Comparison of ENCODE assay signal across 8 cellular contexts in the genomic region with DNA sequence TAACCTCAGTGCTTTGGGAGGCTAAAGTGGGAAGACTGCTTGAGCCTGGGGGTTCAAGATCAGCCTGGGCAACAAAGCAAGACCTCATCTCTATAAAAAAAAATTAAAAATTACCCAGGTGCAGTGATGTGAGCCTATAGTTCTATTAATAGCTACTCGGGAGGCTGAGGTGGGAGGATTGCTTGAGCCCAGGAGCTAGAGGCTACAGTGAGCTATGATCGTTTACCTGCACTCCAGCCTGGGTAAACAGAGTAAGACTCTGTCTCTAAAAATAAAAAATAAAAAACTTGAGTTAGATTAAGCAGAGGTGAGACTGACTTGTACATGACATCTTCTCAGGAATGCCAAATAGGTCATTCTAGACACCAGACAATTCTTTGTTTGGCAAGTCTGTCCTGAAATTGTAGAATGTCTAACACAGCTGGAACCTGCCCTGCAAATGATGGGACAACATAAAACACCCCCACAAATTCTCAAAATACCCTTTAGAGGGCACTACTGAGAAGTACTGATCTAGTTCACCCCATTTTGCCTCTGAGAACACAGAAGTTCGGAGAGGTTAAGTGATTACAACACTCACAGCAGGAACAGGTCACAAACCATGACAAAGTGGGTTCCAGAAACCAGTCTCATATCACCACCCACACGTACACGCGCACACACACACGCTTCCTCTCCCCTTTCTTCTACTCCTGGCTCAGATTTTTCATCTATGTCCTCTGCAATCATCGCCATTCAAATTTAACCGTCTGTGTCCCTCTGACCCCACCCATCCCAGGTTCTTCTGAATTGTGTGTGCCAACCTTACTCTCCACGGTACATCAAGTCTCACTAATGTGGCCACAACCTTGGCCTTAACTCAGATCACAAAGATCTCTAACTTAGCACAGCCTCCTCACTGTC. TPM values are rescaled to one million over a fixed set of nuclear protein-coding genes. Genes with fewer than 3 reads are reported as not detected.
DNase-seq lines count a peak whose midpoint lies in the region; ATAC-seq and TF ChIP-seq lines count a peak whose summit lies in the region.

No MANE protein-coding gene starts in this region.

- H3K4me1 Mint-ChIP-seq in stimulated activated memory B cell treated with anti-CD40 and anti-IgM and Interleukin-4, amounts not matched to agents 10 μg/mL and 1 μg/mL and 100 μg/mL, for 72 hours: peaks cover 49% of the 10 kb centered on the region

- H3K9me3 ChIP-seq in Peyer's patch (no peaks in the 10 kb centered on the region), right lobe of liver (no peaks in the 10 kb centered on the region)

- H3K4me1 ChIP-seq in Peyer's patch: peaks cover 0 to 9% (median 4%) of the 10 kb centered on the region in 4 donors
- H3K4me1 ChIP-seq in right lobe of liver: peaks cover 0 to 6% (median 0%) of the 10 kb centered on the region in 4 donors

- H3K4me3 ChIP-seq in Peyer's patch: no peak overlapping the region
- H3K4me3 ChIP-seq in right lobe of liver: no peak overlapping the region

- intact Hi-C loops in right lobe of liver (cut with DNase I): no loop called here

- H3K36me3 Mint-ChIP-seq in activated naive CD4-positive, alpha-beta T cell treated with anti-CD3 and anti-CD28 coated beads, Interleukin-2, amount 50 U/mL, for 72 hours: peaks cover 0 to 6% of the 10 kb centered on the region in 2 donors
- no peaks in the 10 kb centered on the region for H3K36me3 Mint-ChIP-seq in stimulated activated memory B cell treated with anti-CD40 and anti-IgM and Interleukin-4, amounts not matched to agents 10 μg/mL and 1 μg/mL and 100 μg/mL, for 72 hours

- DNase-seq in Peyer's patch (peak in 2 of 3 donors; percentile 56 to 79), right lobe of liver (no peak), UCSD-AML1 (lab: John Stamatoyannopoulos, UW; ENCODE audit: unreplicated experiment) (no peak), NCI-H2171 (lab: John Stamatoyannopoulos, UW) (no peak)
- DNase-seq in activated naive CD4-positive, alpha-beta T cell treated with anti-CD3 and anti-CD28 coated beads, Interleukin-2, amount 50 U/mL, for 72 hours (ENCODE audit: low spot score in 2 of 2): peak; percentile 59 to 63

- peak in 5 of 6 experiments; percentile 43 to 64 (median 53) for TF ChIP-seq CTCF in Peyer's patch (IDR thresholded peaks at IDR 0.05)
- TF ChIP-seq CTCF in right lobe of liver (IDR thresholded peaks at IDR 0.05): peak in 3 of 4 donors; percentile 11 to 35 (median 32)

- no peaks in the 10 kb centered on the region for H3K9me3 Mint-ChIP-seq in activated naive CD4-positive, alpha-beta T cell treated with anti-CD3 and anti-CD28 coated beads, Interleukin-2, amount 50 U/mL, for 72 hours
- no peaks in the 10 kb centered on the region for H3K9me3 Mint-ChIP-seq in stimulated activated memory B cell treated with anti-CD40 and anti-IgM and Interleukin-4, amounts not matched to agents 10 μg/mL and 1 μg/mL and 100 μg/mL, for 72 hours

- WGBS in right lobe of liver (ENCODE audit: insufficient coverage, low coverage, low lambda C conversion rate, missing lambda C conversion rate): 69% methylated on average over 9 of the region's 10 CpGs

- ATAC-seq in GM18520 (IDR thresholded peaks at IDR 0.05; ENCODE audit: unreplicated experiment): peak; percentile 84
- ATAC-seq in HG02885 (IDR thresholded peaks at IDR 0.05; ENCODE audit: poor library complexity, unreplicated experiment): peak; percentile 84
- peak; percentile 93 to 94 for ATAC-seq in activated naive CD4-positive, alpha-beta T cell treated with anti-CD3 and anti-CD28 coated beads, Interleukin-2, amount 50 U/mL, for 72 hours
- peak; percentile 72 to 91 (median 74) for ATAC-seq in right lobe of liver
- peak; percentile 94 for ATAC-seq in stimulated activated memory B cell treated with anti-CD40 and anti-IgM and Interleukin-4, amounts not matched to agents 10 μg/mL and 1 μg/mL and 100 μg/mL, for 72 hours

- H3K36me3 ChIP-seq in Peyer's patch: no peaks in the 10 kb centered on the region
- H3K36me3 ChIP-seq in right lobe of liver: no peaks in the 10 kb centered on the region

- H3K27ac Mint-ChIP-seq in activated naive CD4-positive, alpha-beta T cell treated with anti-CD3 and anti-CD28 coated beads, Interleukin-2, amount 50 U/mL, for 72 hours: peak overlapping the region; percentile 86 to 93
- peak overlapping the region; percentile 90 for H3K27ac Mint-ChIP-seq in stimulated activated memory B cell treated with anti-CD40 and anti-IgM and Interleukin-4, amounts not matched to agents 10 μg/mL and 1 μg/mL and 100 μg/mL, for 72 hours

- TF ChIP-seq POLR2A in Peyer's patch (IDR thresholded peaks at IDR 0.05) (peak in 1 of 2 donors; percentile 20), right lobe of liver (IDR thresholded peaks at IDR 0.05) (no peak)

- no peaks in the 10 kb centered on the region for H3K27me3 Mint-ChIP-seq in stimulated activated memory B cell treated with anti-CD40 and anti-IgM and Interleukin-4, amounts not matched to agents 10 μg/mL and 1 μg/mL and 100 μg/mL, for 72 hours

- H3K27ac ChIP-seq in Peyer's patch: peak overlapping the region; percentile 48 to 68 (median 61)
- peak overlapping the region in 1 of 3 donors; percentile 62 for H3K27ac ChIP-seq in right lobe of liver

- peak overlapping the region; percentile 36 for H3K4me3 Mint-ChIP-seq in stimulated activated memory B cell treated with anti-CD40 and anti-IgM and Interleukin-4, amounts not matched to agents 10 μg/mL and 1 μg/mL and 100 μg/mL, for 72 hours

- no peaks in the 10 kb centered on the region for H3K27me3 ChIP-seq in Peyer's patch
- no peaks in the 10 kb centered on the region for H3K27me3 ChIP-seq in right lobe of liver

RNA-seq across cellular contexts. Expression of gene ARHGAP18, which starts 38.3 kb away (rescaled TPM):
- 10 to 100 TPM; 26.1 to 45.4 (median 33.5) TPM for total RNA-seq in Peyer's patch
- total RNA-seq in activated naive CD4-positive, alpha-beta T cell treated with anti-CD3 and anti-CD28 coated beads, Interleukin-2, amount 50 U/mL, for 72 hours: 1 to 10 TPM; 7.7 to 8.7 TPM
- 1 to 10 TPM; 2.2 to 8.0 (median 2.9) TPM for total RNA-seq in right lobe of liver

Comparison
In these comparisons a context has a peak if more than half of its experiments do, and no peak if none do; other contexts are left out.
1. DNase-seq: peak in Peyer's patch (2 of 3) and activated naive CD4-positive, alpha-beta T cell treated with anti-CD3 and anti-CD28 coated beads, Interleukin-2, amount 50 U/mL, for 72 hours (2 of 2); none in right lobe of liver (0 of 3), UCSD-AML1 (single experiment) and NCI-H2171 (single experiment).
2. Peak in every context shown above with its lines, with median percentiles within 50 percentile points of each other: ATAC-seq.